Comparison of ENCODE assay signal across 16 cellular contexts in genomic region chr11:81707881-81708280, GRCh38.
DNase-seq lines count a peak whose midpoint lies in the region; ATAC-seq, FAIRE-seq and TF ChIP-seq lines count a peak whose summit lies in the region.
"Had no signal": no experiment of that assay in that cellular context is flagged by ENCODE, and none has a peak within 500 bp of the region (broad histone marks: within the 10 kb centered on the region; RNA-seq: fewer than 3 reads in every experiment).

No MANE protein-coding gene starts in this region.

- H3K4me3 ChIP-seq in H7 (ENCODE audit: insufficient read depth, low read depth, low read length), result no peak overlapping the region
- H3K4me3 ChIP-seq: dorsolateral prefrontal cortex, spleen had no signal

- no peak for ATAC-seq in GM21717 (IDR thresholded peaks at IDR 0.05; ENCODE audit: unreplicated experiment)

- DNase-seq in H7 (peak; percentile 16), SK-MEL-5 (ENCODE audit: low read depth, low spot score) (peak; percentile 1), iPS DF 19.7 (ENCODE audit: low read depth, low spot score) (peak; percentile 3), H54 (ENCODE audit: insufficient read length, low spot score) (no peak), hippocampal formation (lab: John Stamatoyannopoulos, UW) (no peak)
- DNase-seq in stimulated activated naive CD4-positive, alpha-beta T cell treated with Interleukin-2 at 50 U/mL for 16 hours (lab: John Stamatoyannopoulos, UW), result no peak
- DNase-seq: activated CD4-positive, alpha-beta T cell treated with anti-CD3 and anti-CD28 coated beads for 1 hour; activated naive CD4-positive, alpha-beta T cell treated with Interleukin-2 at 50 U/mL for 16 hours; dorsolateral prefrontal cortex; hypothalamus; NCI-H2029 treated with DMSO at 0.1 percent for 48 hours; spleen; stimulated activated naive CD4-positive, alpha-beta T cell; T-helper 2 cell had no signal

- peak; percentile 43 for TF ChIP-seq CTCF in C4-2B (conservative IDR thresholded peaks at IDR 0.05)

- no peak for FAIRE-seq in H54 (lab: Jason Lieb, UNC)

- TF ChIP-seq POLR2A in H54 (IDR thresholded peaks at IDR 0.05; ENCODE audit: low read depth, low read length), result no peak

- no peaks in the 10 kb centered on the region for H3K27me3 ChIP-seq in H7 (ENCODE audit: control insufficient read depth, insufficient read depth, low read length)
- H3K27me3 ChIP-seq: dorsolateral prefrontal cortex, spleen had no signal

- H3K27ac ChIP-seq in C4-2B, result no peak overlapping the region
- H3K27ac ChIP-seq: dorsolateral prefrontal cortex, spleen had no signal

- no peaks in the 10 kb centered on the region for H3K36me3 ChIP-seq in H7 (replicated peaks; ENCODE audit: control insufficient read depth, insufficient read depth, low read length)
- H3K36me3 ChIP-seq: spleen had no signal

- in situ Hi-C loops in SK-MEL-5 (cut with HindIII; ENCODE audit: low pct_unique_long_range_greater_than_20kb, low sequenced_read_pairs), result no loop called here

Comparison
In these comparisons a context has a peak if more than half of its experiments do, and no peak if none do; other contexts are left out.
1. DNase-seq: peak in H7 (single experiment), SK-MEL-5 (single experiment) and iPS DF 19.7 (single experiment); none in H54 (single experiment), stimulated activated naive CD4-positive, alpha-beta T cell treated with Interleukin-2 at 50 U/mL for 16 hours (single experiment) and hippocampal formation (0 of 2).